1 cellular context compared by ENCODE assay signal in the genomic region with DNA sequence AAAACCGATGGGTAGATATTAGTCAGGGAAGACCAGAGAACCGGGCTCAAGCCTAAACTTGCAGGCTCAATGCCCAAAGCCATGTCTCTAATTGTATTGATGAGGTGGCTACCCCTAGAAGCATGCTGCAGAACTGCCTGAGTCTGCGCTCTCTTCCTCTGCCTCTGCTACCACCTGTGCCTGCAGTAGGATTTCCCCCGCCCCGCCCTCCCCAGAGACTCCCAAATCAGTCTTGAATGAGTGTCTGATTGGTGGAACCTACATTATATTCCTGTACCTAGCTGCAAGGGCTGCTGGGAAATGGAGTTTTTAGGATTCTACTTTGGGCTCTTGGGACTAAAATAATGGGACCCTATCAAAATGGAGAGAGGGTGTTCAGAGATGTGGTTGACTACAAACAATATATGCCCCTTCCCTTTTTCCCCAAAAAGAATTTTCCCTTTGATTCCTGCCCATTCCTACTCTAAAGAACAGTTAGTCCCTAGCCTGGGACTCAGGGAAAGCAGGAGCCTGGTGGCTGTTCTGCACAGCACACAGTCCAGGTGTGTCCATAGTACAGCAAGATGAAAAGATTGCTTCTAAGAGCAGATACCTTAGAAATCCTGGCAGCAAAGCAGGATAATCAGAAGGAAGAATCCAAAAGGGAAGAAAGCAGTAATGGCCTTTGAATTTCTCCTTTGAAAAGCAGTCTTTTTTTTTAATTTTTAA.
TF ChIP-seq lines count a peak whose summit lies in the region.

No MANE protein-coding gene starts in this region.

TF ChIP-seq in SK-N-SH treated with all-trans-retinoic acid at 6 μM for 48 hours, 23 proteins besides CTCF, POLR2A, EP300 and RAD21 (continued from another document):
- TF ChIP-seq, protein P1, sequence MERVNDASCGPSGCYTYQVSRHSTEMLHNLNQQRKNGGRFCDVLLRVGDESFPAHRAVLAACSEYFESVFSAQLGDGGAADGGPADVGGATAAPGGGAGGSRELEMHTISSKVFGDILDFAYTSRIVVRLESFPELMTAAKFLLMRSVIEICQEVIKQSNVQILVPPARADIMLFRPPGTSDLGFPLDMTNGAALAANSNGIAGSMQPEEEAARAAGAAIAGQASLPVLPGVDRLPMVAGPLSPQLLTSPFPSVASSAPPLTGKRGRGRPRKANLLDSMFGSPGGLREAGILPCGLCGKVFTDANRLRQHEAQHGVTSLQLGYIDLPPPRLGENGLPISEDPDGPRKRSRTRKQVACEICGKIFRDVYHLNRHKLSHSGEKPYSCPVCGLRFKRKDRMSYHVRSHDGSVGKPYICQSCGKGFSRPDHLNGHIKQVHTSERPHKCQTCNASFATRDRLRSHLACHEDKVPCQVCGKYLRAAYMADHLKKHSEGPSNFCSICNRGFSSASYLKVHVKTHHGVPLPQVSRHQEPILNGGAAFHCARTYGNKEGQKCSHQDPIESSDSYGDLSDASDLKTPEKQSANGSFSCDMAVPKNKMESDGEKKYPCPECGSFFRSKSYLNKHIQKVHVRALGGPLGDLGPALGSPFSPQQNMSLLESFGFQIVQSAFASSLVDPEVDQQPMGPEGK (CRISPR knock-in tag; IDR thresholded peaks at IDR 0.05; ENCODE audit: borderline replicate concordance) = no peak
- no peak for TF ChIP-seq TCF4 (CRISPR knock-in tag; IDR thresholded peaks at IDR 0.05; ENCODE audit: borderline replicate concordance)
